1 cellular context compared by ENCODE assay signal in the genomic region with DNA sequence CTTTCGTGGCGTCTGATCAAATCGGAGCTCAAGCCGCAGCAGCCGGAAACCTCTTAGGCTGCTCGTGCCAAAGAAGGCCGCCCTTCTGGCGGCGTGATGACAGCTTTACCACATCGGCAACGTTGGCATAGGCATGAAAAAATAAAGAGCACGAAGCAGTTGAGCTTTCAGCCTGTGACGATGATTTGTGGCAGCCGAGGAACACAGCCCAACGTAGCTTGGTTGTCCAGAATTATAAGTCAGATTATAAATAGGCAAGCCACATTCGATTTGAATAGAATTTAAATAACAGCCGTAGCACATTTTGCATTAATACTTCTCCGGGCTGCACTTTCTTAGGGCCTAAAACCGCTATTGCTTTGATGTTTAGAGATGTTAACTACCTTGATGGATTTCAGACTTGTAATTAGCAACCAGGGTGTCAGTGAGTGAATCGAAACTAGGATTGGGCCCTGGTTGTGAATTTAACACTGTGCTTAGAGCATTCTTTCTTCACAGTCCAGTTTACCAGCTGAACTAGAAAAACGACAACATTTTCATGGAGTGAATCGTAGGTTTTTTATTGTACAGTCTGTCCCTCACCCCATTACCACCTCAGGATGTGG.
TF ChIP-seq lines count a peak whose summit lies in the region.

No MANE protein-coding gene starts in this region.

TF ChIP-seq in K562, 482 proteins besides CTCF, POLR2A, EP300 and RAD21 (continues in another document):
- TF ChIP-seq TRIM25 (IDR thresholded peaks at IDR 0.05; ENCODE audit: borderline replicate concordance) (no peak), ZFP36 (IDR thresholded peaks at IDR 0.05; ENCODE audit: low read depth, low read length, partially characterized antibody) (no peak), MCM2 (IDR thresholded peaks at IDR 0.05; ENCODE audit: low read depth) (no peak), POLR2AphosphoS2 (IDR thresholded peaks at IDR 0.05; ENCODE audit: low read length) (no peak), AFF1 (IDR thresholded peaks at IDR 0.05; ENCODE audit: low read depth in 1 of 2, partially characterized antibody in 2 of 2) (peak in 1 of 2 experiments; percentile 2), NCOA4 (IDR thresholded peaks at IDR 0.05; ENCODE audit: partially characterized antibody) (no peak), PML (IDR thresholded peaks at IDR 0.05; ENCODE audit: low read length) (no peak), ZNF197 (CRISPR knock-in tag; IDR thresholded peaks at IDR 0.05; ENCODE audit: low read depth) (0 out of 2 replicates have a peak, but pooled peaks have one; percentile 77), ZBTB8A (IDR thresholded peaks at IDR 0.05; ENCODE audit: partially characterized antibody) (no peak), ETV1 (tag; conservative IDR thresholded peaks at IDR 0.05; ENCODE audit: low read depth) (peak; percentile 88), PTTG1 (tag; IDR thresholded peaks at IDR 0.05; ENCODE audit: low read depth) (no peak), ZNF263 (CRISPR knock-in tag; IDR thresholded peaks at IDR 0.05; ENCODE audit: borderline replicate concordance) (no peak), ZNF274 (IDR thresholded peaks at IDR 0.05; ENCODE audit: borderline replicate concordance, low read depth, low read length) (no peak), RBBP5 (IDR thresholded peaks at IDR 0.05; ENCODE audit: borderline replicate concordance, insufficient read depth, low read length, poor library complexity, severe bottlenecking) (peak; percentile 11), BDP1 (IDR thresholded peaks at IDR 0.05; ENCODE audit: insufficient read depth, insufficient read length) (no peak), ZNF445 (CRISPR knock-in tag; IDR thresholded peaks at IDR 0.05; ENCODE audit: low read depth) (peak; percentile 54; the same call in 1 of the 2 replicates), KLF6 (CRISPR knock-in tag; IDR thresholded peaks at IDR 0.05; ENCODE audit: borderline replicate concordance) (no peak; the same call in 1 of the 2 replicates), HMGN3 (IDR thresholded peaks at IDR 0.05; ENCODE audit: borderline replicate concordance, extremely low read depth, insufficient read length, low read depth, low read length) (no peak), SMARCA4 (IDR thresholded peaks at IDR 0.05) (peak; percentile 35), ARNT (IDR thresholded peaks at IDR 0.05) (peak in 1 of 2 experiments; percentile 81; a peak in 2 of 4 replicates), RBM14 (IDR thresholded peaks at IDR 0.05; ENCODE audit: borderline replicate concordance, insufficient read depth, low read depth, low read length) (no peak), CREBBP (IDR thresholded peaks at IDR 0.05; ENCODE audit: low read depth, low read length) (no peak)
- TF ChIP-seq, protein P1, sequence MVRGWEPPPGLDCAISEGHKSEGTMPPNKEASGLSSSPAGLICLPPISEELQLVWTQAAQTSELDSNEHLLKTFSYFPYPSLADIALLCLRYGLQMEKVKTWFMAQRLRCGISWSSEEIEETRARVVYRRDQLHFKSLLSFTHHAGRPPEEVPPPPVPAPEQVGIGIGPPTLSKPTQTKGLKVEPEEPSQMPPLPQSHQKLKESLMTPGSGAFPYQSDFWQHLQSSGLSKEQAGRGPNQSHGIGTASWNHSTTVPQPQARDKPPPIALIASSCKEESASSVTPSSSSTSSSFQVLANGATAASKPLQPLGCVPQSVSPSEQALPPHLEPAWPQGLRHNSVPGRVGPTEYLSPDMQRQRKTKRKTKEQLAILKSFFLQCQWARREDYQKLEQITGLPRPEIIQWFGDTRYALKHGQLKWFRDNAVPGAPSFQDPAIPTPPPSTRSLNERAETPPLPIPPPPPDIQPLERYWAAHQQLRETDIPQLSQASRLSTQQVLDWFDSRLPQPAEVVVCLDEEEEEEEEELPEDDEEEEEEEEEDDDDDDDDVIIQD (CRISPR knock-in tag; IDR thresholded peaks at IDR 0.05), result no peak
- TF ChIP-seq, protein P2, sequence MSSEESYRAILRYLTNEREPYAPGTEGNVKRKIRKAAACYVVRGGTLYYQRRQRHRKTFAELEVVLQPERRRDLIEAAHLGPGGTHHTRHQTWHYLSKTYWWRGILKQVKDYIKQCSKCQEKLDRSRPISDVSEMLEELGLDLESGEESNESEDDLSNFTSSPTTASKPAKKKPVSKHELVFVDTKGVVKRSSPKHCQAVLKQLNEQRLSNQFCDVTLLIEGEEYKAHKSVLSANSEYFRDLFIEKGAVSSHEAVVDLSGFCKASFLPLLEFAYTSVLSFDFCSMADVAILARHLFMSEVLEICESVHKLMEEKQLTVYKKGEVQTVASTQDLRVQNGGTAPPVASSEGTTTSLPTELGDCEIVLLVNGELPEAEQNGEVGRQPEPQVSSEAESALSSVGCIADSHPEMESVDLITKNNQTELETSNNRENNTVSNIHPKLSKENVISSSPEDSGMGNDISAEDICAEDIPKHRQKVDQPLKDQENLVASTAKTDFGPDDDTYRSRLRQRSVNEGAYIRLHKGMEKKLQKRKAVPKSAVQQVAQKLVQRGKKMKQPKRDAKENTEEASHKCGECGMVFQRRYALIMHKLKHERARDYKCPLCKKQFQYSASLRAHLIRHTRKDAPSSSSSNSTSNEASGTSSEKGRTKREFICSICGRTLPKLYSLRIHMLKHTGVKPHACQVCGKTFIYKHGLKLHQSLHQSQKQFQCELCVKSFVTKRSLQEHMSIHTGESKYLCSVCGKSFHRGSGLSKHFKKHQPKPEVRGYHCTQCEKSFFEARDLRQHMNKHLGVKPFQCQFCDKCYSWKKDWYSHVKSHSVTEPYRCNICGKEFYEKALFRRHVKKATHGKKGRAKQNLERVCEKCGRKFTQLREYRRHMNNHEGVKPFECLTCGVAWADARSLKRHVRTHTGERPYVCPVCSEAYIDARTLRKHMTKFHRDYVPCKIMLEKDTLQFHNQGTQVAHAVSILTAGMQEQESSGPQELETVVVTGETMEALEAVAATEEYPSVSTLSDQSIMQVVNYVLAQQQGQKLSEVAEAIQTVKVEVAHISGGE (CRISPR knock-in tag; IDR thresholded peaks at IDR 0.05), result no peak
- TF ChIP-seq, protein P3, sequence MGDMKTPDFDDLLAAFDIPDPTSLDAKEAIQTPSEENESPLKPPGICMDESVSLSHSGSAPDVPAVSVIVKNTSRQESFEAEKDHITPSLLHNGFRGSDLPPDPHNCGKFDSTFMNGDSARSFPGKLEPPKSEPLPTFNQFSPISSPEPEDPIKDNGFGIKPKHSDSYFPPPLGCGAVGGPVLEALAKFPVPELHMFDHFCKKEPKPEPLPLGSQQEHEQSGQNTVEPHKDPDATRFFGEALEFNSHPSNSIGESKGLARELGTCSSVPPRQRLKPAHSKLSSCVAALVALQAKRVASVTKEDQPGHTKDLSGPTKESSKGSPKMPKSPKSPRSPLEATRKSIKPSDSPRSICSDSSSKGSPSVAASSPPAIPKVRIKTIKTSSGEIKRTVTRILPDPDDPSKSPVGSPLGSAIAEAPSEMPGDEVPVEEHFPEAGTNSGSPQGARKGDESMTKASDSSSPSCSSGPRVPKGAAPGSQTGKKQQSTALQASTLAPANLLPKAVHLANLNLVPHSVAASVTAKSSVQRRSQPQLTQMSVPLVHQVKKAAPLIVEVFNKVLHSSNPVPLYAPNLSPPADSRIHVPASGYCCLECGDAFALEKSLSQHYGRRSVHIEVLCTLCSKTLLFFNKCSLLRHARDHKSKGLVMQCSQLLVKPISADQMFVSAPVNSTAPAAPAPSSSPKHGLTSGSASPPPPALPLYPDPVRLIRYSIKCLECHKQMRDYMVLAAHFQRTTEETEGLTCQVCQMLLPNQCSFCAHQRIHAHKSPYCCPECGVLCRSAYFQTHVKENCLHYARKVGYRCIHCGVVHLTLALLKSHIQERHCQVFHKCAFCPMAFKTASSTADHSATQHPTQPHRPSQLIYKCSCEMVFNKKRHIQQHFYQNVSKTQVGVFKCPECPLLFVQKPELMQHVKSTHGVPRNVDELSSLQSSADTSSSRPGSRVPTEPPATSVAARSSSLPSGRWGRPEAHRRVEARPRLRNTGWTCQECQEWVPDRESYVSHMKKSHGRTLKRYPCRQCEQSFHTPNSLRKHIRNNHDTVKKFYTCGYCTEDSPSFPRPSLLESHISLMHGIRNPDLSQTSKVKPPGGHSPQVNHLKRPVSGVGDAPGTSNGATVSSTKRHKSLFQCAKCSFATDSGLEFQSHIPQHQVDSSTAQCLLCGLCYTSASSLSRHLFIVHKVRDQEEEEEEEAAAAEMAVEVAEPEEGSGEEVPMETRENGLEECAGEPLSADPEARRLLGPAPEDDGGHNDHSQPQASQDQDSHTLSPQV (IDR thresholded peaks at IDR 0.05), result peak; percentile 93; the same call in 1 of the 2 replicates
- TF ChIP-seq, protein P4, sequence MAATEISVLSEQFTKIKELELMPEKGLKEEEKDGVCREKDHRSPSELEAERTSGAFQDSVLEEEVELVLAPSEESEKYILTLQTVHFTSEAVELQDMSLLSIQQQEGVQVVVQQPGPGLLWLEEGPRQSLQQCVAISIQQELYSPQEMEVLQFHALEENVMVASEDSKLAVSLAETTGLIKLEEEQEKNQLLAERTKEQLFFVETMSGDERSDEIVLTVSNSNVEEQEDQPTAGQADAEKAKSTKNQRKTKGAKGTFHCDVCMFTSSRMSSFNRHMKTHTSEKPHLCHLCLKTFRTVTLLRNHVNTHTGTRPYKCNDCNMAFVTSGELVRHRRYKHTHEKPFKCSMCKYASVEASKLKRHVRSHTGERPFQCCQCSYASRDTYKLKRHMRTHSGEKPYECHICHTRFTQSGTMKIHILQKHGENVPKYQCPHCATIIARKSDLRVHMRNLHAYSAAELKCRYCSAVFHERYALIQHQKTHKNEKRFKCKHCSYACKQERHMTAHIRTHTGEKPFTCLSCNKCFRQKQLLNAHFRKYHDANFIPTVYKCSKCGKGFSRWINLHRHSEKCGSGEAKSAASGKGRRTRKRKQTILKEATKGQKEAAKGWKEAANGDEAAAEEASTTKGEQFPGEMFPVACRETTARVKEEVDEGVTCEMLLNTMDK (IDR thresholded peaks at IDR 0.05; ENCODE audit: borderline replicate concordance, insufficient read depth, low read depth, low read length, poor library complexity, severe bottlenecking), result peak; percentile 6
- TF ChIP-seq, protein P5, sequence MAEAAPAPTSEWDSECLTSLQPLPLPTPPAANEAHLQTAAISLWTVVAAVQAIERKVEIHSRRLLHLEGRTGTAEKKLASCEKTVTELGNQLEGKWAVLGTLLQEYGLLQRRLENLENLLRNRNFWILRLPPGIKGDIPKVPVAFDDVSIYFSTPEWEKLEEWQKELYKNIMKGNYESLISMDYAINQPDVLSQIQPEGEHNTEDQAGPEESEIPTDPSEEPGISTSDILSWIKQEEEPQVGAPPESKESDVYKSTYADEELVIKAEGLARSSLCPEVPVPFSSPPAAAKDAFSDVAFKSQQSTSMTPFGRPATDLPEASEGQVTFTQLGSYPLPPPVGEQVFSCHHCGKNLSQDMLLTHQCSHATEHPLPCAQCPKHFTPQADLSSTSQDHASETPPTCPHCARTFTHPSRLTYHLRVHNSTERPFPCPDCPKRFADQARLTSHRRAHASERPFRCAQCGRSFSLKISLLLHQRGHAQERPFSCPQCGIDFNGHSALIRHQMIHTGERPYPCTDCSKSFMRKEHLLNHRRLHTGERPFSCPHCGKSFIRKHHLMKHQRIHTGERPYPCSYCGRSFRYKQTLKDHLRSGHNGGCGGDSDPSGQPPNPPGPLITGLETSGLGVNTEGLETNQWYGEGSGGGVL (CRISPR knock-in tag; IDR thresholded peaks at IDR 0.05), result no peak
- TF ChIP-seq, protein P6, sequence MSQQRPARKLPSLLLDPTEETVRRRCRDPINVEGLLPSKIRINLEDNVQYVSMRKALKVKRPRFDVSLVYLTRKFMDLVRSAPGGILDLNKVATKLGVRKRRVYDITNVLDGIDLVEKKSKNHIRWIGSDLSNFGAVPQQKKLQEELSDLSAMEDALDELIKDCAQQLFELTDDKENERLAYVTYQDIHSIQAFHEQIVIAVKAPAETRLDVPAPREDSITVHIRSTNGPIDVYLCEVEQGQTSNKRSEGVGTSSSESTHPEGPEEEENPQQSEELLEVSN (IDR thresholded peaks at IDR 0.05; ENCODE audit: borderline replicate concordance in 1 of 2, extremely low read depth in 1 of 2, insufficient read depth in 1 of 2, insufficient read length in 1 of 2, low read depth in 1 of 2, low read length in 1 of 2, poor library complexity in 1 of 2, severe bottlenecking in 1 of 2), result peak; percentile 7 to 70
